8 cellular contexts compared by ENCODE assay signal in genomic region chr6:84428300-84428907, GRCh38.
DNase-seq lines count a peak whose midpoint lies in the region; ATAC-seq and TF ChIP-seq lines count a peak whose summit lies in the region.

No MANE protein-coding gene starts in this region.

- no peaks in the 10 kb centered on the region for H3K4me1 Mint-ChIP-seq in CD8-positive, alpha-beta T cell (ENCODE audit: low read depth)

- in situ Hi-C loops in Caki2 (cut with HindIII; ENCODE audit: low pct_unique_long_range_greater_than_20kb, low sequenced_read_pairs), result no loop called here

- intact Hi-C loops in posterior vena cava (cut with DNase I), result loop anchor here (5.0 to 10.0 kb wide), 4 partner anchors 126 to 699 kb away; partner anchors contain the start of gene TBX18 (in 1 of the 2)
- intact Hi-C loops in CD8-positive, alpha-beta T cell (cut with DNase I, micrococcal nuclease), result no loop called here

- H3K9ac ChIP-seq in SK-N-MC (ENCODE audit: insufficient read length), result no peak overlapping the region

- no peaks in the 10 kb centered on the region for H3K27me3 ChIP-seq in CD8-positive, alpha-beta T cell (ENCODE audit: insufficient read depth, low read length)

- CTCF ChIA-PET in CD8-positive, alpha-beta T cell (lab: Charles Lee), result no interaction called here

- H3K36me3 Mint-ChIP-seq in CD8-positive, alpha-beta T cell, result no peaks in the 10 kb centered on the region

- no peaks in the 10 kb centered on the region for H3K36me3 ChIP-seq in SK-N-MC (ENCODE audit: insufficient read depth, low read length)
- H3K36me3 ChIP-seq in CD8-positive, alpha-beta T cell (ENCODE audit: insufficient read depth, low read length), result no peaks in the 10 kb centered on the region

- DNase-seq in Caki2 (ENCODE audit: low read depth), result peak; percentile 22
- peak; percentile 23 for DNase-seq in HT1080 (ENCODE audit: low read depth)
- peak; percentile 16 for DNase-seq in SK-N-MC (ENCODE audit: low read depth, low spot score)
- peak; percentile 64 for DNase-seq in fibroblast of peridontal ligament (ENCODE audit: extremely low read depth)
- DNase-seq in posterior vena cava (ENCODE audit: low spot score), result peak; percentile 86
- DNase-seq in CD8-positive, alpha-beta T cell, result no peak

- H3K9me3 ChIP-seq in SK-N-MC (ENCODE audit: low read depth, low read length), result no peaks in the 10 kb centered on the region
- H3K9me3 ChIP-seq in CD8-positive, alpha-beta T cell (ENCODE audit: low read length), result no peaks in the 10 kb centered on the region

- H3K4me3 ChIP-seq in SK-N-MC, result no peak overlapping the region
- no peak overlapping the region for H3K4me3 ChIP-seq in CD8-positive, alpha-beta T cell (ENCODE audit: low read depth, low read length)

- H3K27ac Mint-ChIP-seq in CD8-positive, alpha-beta T cell, result no peak overlapping the region

- no peak for TF ChIP-seq CTCF in CD8-positive, alpha-beta T cell (IDR thresholded peaks at IDR 0.05)

- peak; percentile 90 for ATAC-seq in GM18861 (IDR thresholded peaks at IDR 0.05; ENCODE audit: unreplicated experiment)
- no peak for ATAC-seq in CD8-positive, alpha-beta T cell
- no peak for ATAC-seq in GM19328 (IDR thresholded peaks at IDR 0.05; ENCODE audit: unreplicated experiment)

- H3K4me1 ChIP-seq in CD8-positive, alpha-beta T cell (ENCODE audit: insufficient read depth, low read length), result no peaks in the 10 kb centered on the region

- POLR2A ChIA-PET in CD8-positive, alpha-beta T cell (lab: Charles Lee), result no interaction called here

- H3K9me3 Mint-ChIP-seq in CD8-positive, alpha-beta T cell, result no peaks in the 10 kb centered on the region

- peaks cover 9% of the 10 kb centered on the region for H3K27me3 Mint-ChIP-seq in CD8-positive, alpha-beta T cell (ENCODE audit: low read depth)

- no peak overlapping the region for H3K4me3 Mint-ChIP-seq in CD8-positive, alpha-beta T cell

- H3K27ac ChIP-seq in SK-N-MC, result no peak overlapping the region
- no peak overlapping the region for H3K27ac ChIP-seq in CD8-positive, alpha-beta T cell (ENCODE audit: low read depth, low read length)

Comparison
In these comparisons a context has a peak if more than half of its experiments do, and no peak if none do; other contexts are left out.
1. DNase-seq: peak in Caki2 (single experiment), HT1080 (single experiment), SK-N-MC (single experiment), fibroblast of peridontal ligament (single experiment) and posterior vena cava (single experiment); none in CD8-positive, alpha-beta T cell (0 of 7).
2. intact Hi-C loops: an anchor here in posterior vena cava (5.0 to 10.0 kb wide); none called in CD8-positive, alpha-beta T cell.